In the genomic region with DNA sequence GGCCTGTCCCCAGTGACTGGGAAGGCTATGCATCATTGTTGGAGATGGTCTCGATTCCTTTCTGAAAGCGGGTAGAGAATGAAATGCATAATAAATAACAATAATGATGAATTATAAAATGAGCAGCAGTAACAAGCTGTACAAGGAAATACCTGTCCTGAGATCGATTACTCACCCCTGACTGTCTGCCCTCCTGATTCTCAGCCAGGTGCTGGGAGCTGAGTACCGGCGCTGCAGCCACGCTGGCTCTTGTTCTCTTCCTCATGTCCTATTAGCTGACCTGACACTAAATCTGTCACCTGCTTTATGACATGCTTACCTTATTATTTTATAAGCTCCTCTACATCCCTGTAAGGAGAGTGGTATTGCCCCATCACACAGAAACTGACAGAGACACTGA, we compare ENCODE assay signal across 13 cellular contexts. TPM values are rescaled to one million over a fixed set of nuclear protein-coding genes. Genes with fewer than 3 reads are reported as not detected.
A peak's percentile ranks its signal among the peaks of the same experiment; 100 is the strongest.
DNase-seq lines count a peak whose midpoint lies in the region; ATAC-seq and TF ChIP-seq lines count a peak whose summit lies in the region.
"Had no signal": no experiment of that assay in that cellular context is flagged by ENCODE, and none has a peak within 500 bp of the region (broad histone marks: within the 10 kb centered on the region; RNA-seq: fewer than 3 reads in every experiment).

No MANE protein-coding gene starts in this region.

- TF ChIP-seq POLR2A in esophagus squamous epithelium (IDR thresholded peaks at IDR 0.05), result no peak

- WGBS in esophagus squamous epithelium, 2 donors, result 41 to 43% methylated on average over 6 of the region's 6 CpGs

- H3K36me3 Mint-ChIP-seq in activated T-cell treated with anti-CD3 and anti-CD28 coated beads, Interleukin-2, amount 50 U/mL, for 4 hours (ENCODE audit: insufficient read depth), result peaks cover 30% of the 10 kb centered on the region
- peaks cover 47% of the 10 kb centered on the region for H3K36me3 Mint-ChIP-seq in stimulated activated effector memory CD8-positive, alpha-beta T cell treated with anti-CD3 and anti-CD28 coated beads, Interleukin-12 subunit alpha, Interleukin-12 subunit beta, amount 100 ng/mL, for 72 hours
- H3K36me3 Mint-ChIP-seq in neural progenitor cell, result peaks cover 26% of the 10 kb centered on the region

- peak overlapping the region; percentile 28; the same call in 1 of the 2 replicates for H3K4me3 ChIP-seq in PC-3 (ENCODE audit: low read length)
- H3K4me3 ChIP-seq in esophagus squamous epithelium, result no peak overlapping the region
- H3K4me3 ChIP-seq in neural progenitor cell, result no peak overlapping the region
- H3K4me3 ChIP-seq: ovary had no signal

- H3K9me3 Mint-ChIP-seq in activated T-cell treated with anti-CD3 and anti-CD28 coated beads, Interleukin-2, amount 50 U/mL, for 4 hours, result no peaks in the 10 kb centered on the region
- H3K9me3 Mint-ChIP-seq in stimulated activated effector memory CD8-positive, alpha-beta T cell treated with anti-CD3 and anti-CD28 coated beads, Interleukin-12 subunit alpha, Interleukin-12 subunit beta, amount 100 ng/mL, for 72 hours, result no peaks in the 10 kb centered on the region
- no peaks in the 10 kb centered on the region for H3K9me3 Mint-ChIP-seq in neural progenitor cell
- H3K9me3 Mint-ChIP-seq: T-helper 1 cell treated with Interleukin-12 subunit alpha and Interleukin-12 subunit beta and Interleukin-4 antibody, amounts not matched to agents 30 μg/mL and 1 μg/mL, for 36 hours had no signal

- peak overlapping the region; percentile 9 for H3K27ac ChIP-seq in PC-3 (ENCODE audit: low read length)
- peak overlapping the region; percentile 4 to 99 (median 64) for H3K27ac ChIP-seq in esophagus squamous epithelium
- no peak overlapping the region for H3K27ac ChIP-seq in neural progenitor cell
- H3K27ac ChIP-seq: dorsolateral prefrontal cortex, ovary had no signal

- H4K20me1 ChIP-seq in PC-3 (ENCODE audit: low read length) (no peaks in the 10 kb centered on the region; the same call in 1 of the 2 replicates), neural progenitor cell (ENCODE audit: low read depth) (peaks cover 8% of the 10 kb centered on the region)

- H3K36me3 ChIP-seq in PC-3 (ENCODE audit: low read depth, low read length), result peaks cover 7% of the 10 kb centered on the region; the same call in 1 of the 2 replicates
- H3K36me3 ChIP-seq in esophagus squamous epithelium, result peaks cover 0 to 15% (median 0%) of the 10 kb centered on the region in 3 donors
- no peaks in the 10 kb centered on the region for H3K36me3 ChIP-seq in neural progenitor cell
- H3K36me3 ChIP-seq: ovary had no signal

- no peak for ATAC-seq in activated T-cell treated with anti-CD3 and anti-CD28 coated beads, Interleukin-2, amount 50 U/mL, for 4 hours
- ATAC-seq in PC-3, result no peak
- no peak for ATAC-seq in stimulated activated effector memory CD8-positive, alpha-beta T cell treated with anti-CD3 and anti-CD28 coated beads, Interleukin-12 subunit alpha, Interleukin-12 subunit beta, amount 100 ng/mL, for 72 hours
- ATAC-seq: HCT116 had no signal

- TF ChIP-seq CTCF in PC-3 (conservative IDR thresholded peaks at IDR 0.05; ENCODE audit: low read depth, low read length) (no peak), esophagus squamous epithelium (IDR thresholded peaks at IDR 0.05) (no peak), neural progenitor cell (IDR thresholded peaks at IDR 0.05) (no peak)

- H3K4me2 ChIP-seq in PC-3 (ENCODE audit: low read length) (peak overlapping the region; percentile 93), neural progenitor cell (no peak overlapping the region)

- DNase-seq in activated T-cell treated with anti-CD3 and anti-CD28 coated beads, Interleukin-2, amount 50 U/mL, for 4 hours, result no peak
- no peak for DNase-seq in activated T-cell treated with anti-CD3 and anti-CD28 coated beads, Interleukin-2, amount 50 U/mL, for 48 hours
- DNase-seq in PC-3 (peak; percentile 60), esophagus squamous epithelium (lab: John Stamatoyannopoulos, UW) (no peak), neural progenitor cell (ENCODE audit: low spot score) (no peak), activated gamma-delta T cell (lab: John Stamatoyannopoulos, UW) (no peak)
- no peak for DNase-seq in stimulated activated effector memory CD8-positive, alpha-beta T cell treated with anti-CD3 and anti-CD28 coated beads, Interleukin-12 subunit alpha, Interleukin-12 subunit beta, amount 100 ng/mL, for 72 hours (ENCODE audit: low spot score in 2 of 2)
- DNase-seq in stimulated activated CD4-positive, alpha-beta T cell treated with anti-CD3 and anti-CD28 coated beads, Interleukin-2, amount 100 ng/mL, for 48 hours, result no peak
- DNase-seq: dorsolateral prefrontal cortex, glutamatergic neuron, ovary had no signal

- H2AFZ ChIP-seq in PC-3 (ENCODE audit: low read length), result no peak overlapping the region
- no peak overlapping the region for H2AFZ ChIP-seq in neural progenitor cell (replicated peaks)

- H3K9me3 ChIP-seq in PC-3 (ENCODE audit: low read length) (no peaks in the 10 kb centered on the region), esophagus squamous epithelium (no peaks in the 10 kb centered on the region), neural progenitor cell (ENCODE audit: low read depth) (no peaks in the 10 kb centered on the region)
- H3K9me3 ChIP-seq: ovary had no signal

- no peak overlapping the region for H3K9ac ChIP-seq in PC-3 (ENCODE audit: low read length)
- no peak overlapping the region for H3K9ac ChIP-seq in neural progenitor cell

- CTCF ChIA-PET in PC-3 (lab: Charles Lee), result interaction anchor here (0.5 to 0.6 kb wide), 3 partner anchors 27 to 73 kb away, joined by 3 to 5 read pairs (median 3); no protein-coding TSS in a partner anchor

- H3K4me3 Mint-ChIP-seq in activated T-cell treated with anti-CD3 and anti-CD28 coated beads, Interleukin-2, amount 50 U/mL, for 4 hours, result peak overlapping the region; percentile 21
- H3K4me3 Mint-ChIP-seq in stimulated activated effector memory CD8-positive, alpha-beta T cell treated with anti-CD3 and anti-CD28 coated beads, Interleukin-12 subunit alpha, Interleukin-12 subunit beta, amount 100 ng/mL, for 72 hours, result peak overlapping the region; percentile 78
- H3K4me3 Mint-ChIP-seq in neural progenitor cell, result no peak overlapping the region

- peaks cover 26% of the 10 kb centered on the region for H3K4me1 ChIP-seq in PC-3 (ENCODE audit: insufficient read depth, low read length)
- H3K4me1 ChIP-seq in esophagus squamous epithelium, result peaks cover 20 to 61% (median 26%) of the 10 kb centered on the region in 3 donors
- peaks cover 7% of the 10 kb centered on the region for H3K4me1 ChIP-seq in neural progenitor cell

- H3K4me1 Mint-ChIP-seq in activated T-cell treated with anti-CD3 and anti-CD28 coated beads, Interleukin-2, amount 50 U/mL, for 4 hours (ENCODE audit: low read depth), result peaks cover 56% of the 10 kb centered on the region
- peaks cover 60% of the 10 kb centered on the region for H3K4me1 Mint-ChIP-seq in stimulated activated effector memory CD8-positive, alpha-beta T cell treated with anti-CD3 and anti-CD28 coated beads, Interleukin-12 subunit alpha, Interleukin-12 subunit beta, amount 100 ng/mL, for 72 hours
- H3K4me1 Mint-ChIP-seq in neural progenitor cell, result peaks cover 20% of the 10 kb centered on the region

- H3K27me3 ChIP-seq in PC-3 (ENCODE audit: low read length) (no peaks in the 10 kb centered on the region), esophagus squamous epithelium (no peaks in the 10 kb centered on the region), neural progenitor cell (peaks cover 46% of the 10 kb centered on the region)
- H3K27me3 ChIP-seq: dorsolateral prefrontal cortex, ovary had no signal

- peaks cover 78% of the 10 kb centered on the region for H3K79me2 ChIP-seq in PC-3 (ENCODE audit: low read length)
- no peaks in the 10 kb centered on the region for H3K79me2 ChIP-seq in neural progenitor cell (ENCODE audit: low read depth)

- BruUV-seq in PC-3 (replicated peaks; lab: Mats Ljungman, UMichigan), result no TSS peak

- H3K27ac Mint-ChIP-seq in stimulated activated effector memory CD8-positive, alpha-beta T cell treated with anti-CD3 and anti-CD28 coated beads, Interleukin-12 subunit alpha, Interleukin-12 subunit beta, amount 100 ng/mL, for 72 hours, result no peak overlapping the region
- no peak overlapping the region for H3K27ac Mint-ChIP-seq in neural progenitor cell

- H3K27me3 Mint-ChIP-seq in activated T-cell treated with anti-CD3 and anti-CD28 coated beads, Interleukin-2, amount 50 U/mL, for 4 hours (ENCODE audit: low read depth), result no peaks in the 10 kb centered on the region
- peaks cover 10% of the 10 kb centered on the region for H3K27me3 Mint-ChIP-seq in neural progenitor cell (ENCODE audit: insufficient read depth, low read depth)

- intact Hi-C loops in PC-3 (cut with micrococcal nuclease), result loop anchor here (5.0 kb wide), 1 partner anchor 56 kb away; no protein-coding TSS in a partner anchor
- intact Hi-C loops in esophagus squamous epithelium (cut with DNase I), result loop anchor here (10.0 kb wide), 1 partner anchor 66 kb away; no protein-coding TSS in a partner anchor

- no peaks in the 10 kb centered on the region for H3K9me2 ChIP-seq in PC-3 (replicated peaks; ENCODE audit: low read length)

- POLR2A ChIA-PET in PC-3 (lab: Charles Lee; ENCODE audit: unreplicated experiment), result no interaction called here

- H3F3A ChIP-seq in PC-3 (ENCODE audit: low read length, unreplicated experiment) (no peaks in the 10 kb centered on the region), neural progenitor cell (ENCODE audit: low read depth) (peaks cover 22% of the 10 kb centered on the region)

RNA-seq across cellular contexts. Expression of a gene that starts 3.4 kb away (rescaled TPM):
- 100 to 1,000 TPM in 2 of 3 donors, 10 to 100 TPM in 1; 97.4 to 122 (median 117) TPM for total RNA-seq in activated T-cell treated with anti-CD3 and anti-CD28 coated beads, Interleukin-2, amount 50 U/mL, for 4 hours
- total RNA-seq in PC-3 (2014; rRNA removed), result 76.1 and 91.9 TPM in 2 replicates
- 10 to 100 TPM; 31.7 to 35.7 (median 33.0) TPM for total RNA-seq in esophagus squamous epithelium
- total RNA-seq in neural progenitor cell (ENCODE audit: low replicate concordance), result 7.8 and 8.7 TPM in 2 replicates
